9 cellular contexts compared by ENCODE assay signal in the genomic region with DNA sequence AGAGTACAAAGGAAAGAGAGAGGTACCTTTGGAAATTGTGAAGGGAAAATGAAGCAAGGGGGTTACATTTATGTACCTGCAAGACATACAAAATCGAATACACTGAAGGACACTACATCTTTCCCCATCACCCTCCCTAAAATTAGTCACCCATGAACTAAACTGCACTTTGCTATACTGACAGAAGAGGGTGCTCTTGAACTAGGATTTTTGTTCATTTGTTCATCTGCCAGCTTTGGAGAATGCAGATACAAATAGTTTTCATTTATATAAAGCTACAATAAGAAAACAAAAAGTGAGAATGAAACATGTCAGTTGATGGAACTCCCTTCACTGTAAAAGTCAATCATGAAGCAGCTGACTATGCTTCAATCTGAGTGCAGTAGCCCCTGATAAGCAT. TPM values are rescaled to one million over a fixed set of nuclear protein-coding genes. Genes with fewer than 3 reads are reported as not detected.
A peak's percentile ranks its signal among the peaks of the same experiment; 100 is the strongest.
DNase-seq lines count a peak whose midpoint lies in the region; ATAC-seq, FAIRE-seq and TF ChIP-seq lines count a peak whose summit lies in the region.
"Had no signal": no experiment of that assay in that cellular context is flagged by ENCODE, and none has a peak within 500 bp of the region (broad histone marks: within the 10 kb centered on the region; RNA-seq: fewer than 3 reads in every experiment).

No MANE protein-coding gene starts in this region.

- TF ChIP-seq POLR2A in GM12891 (IDR thresholded peaks at IDR 0.05; ENCODE audit: low read depth, low read length): no peak

- H3K36me3 Mint-ChIP-seq in activated T-helper 17 cell treated with anti-CD3 and anti-CD28 coated beads, Interleukin-2, amount 50 U/mL, for 72 hours (ENCODE audit: low read depth): peaks cover 46% of the 10 kb centered on the region

- no peaks in the 10 kb centered on the region for H3K4me1 Mint-ChIP-seq in activated T-helper 17 cell treated with anti-CD3 and anti-CD28 coated beads, Interleukin-2, amount 50 U/mL, for 72 hours

- H4K20me1 ChIP-seq in smooth muscle cell (ENCODE audit: low read depth): no peaks in the 10 kb centered on the region

- H3K79me2 ChIP-seq in smooth muscle cell (ENCODE audit: low read depth): no peaks in the 10 kb centered on the region

- CTCF ChIA-PET in AG04450 (lab: Charles Lee): interaction anchor here (0.6 to 6.1 kb wide), 53 partner anchors 9 to 727 kb away, joined by 3 to 99 read pairs (median 4); a partner anchor contains a TSS

- H3K9me3 ChIP-seq in AG04450 (ENCODE audit: control insufficient read depth, insufficient read depth, low read length): no peaks in the 10 kb centered on the region
- H3K9me3 ChIP-seq in smooth muscle cell (replicated peaks; ENCODE audit: low read depth): no peaks in the 10 kb centered on the region
- no peaks in the 10 kb centered on the region for H3K9me3 ChIP-seq in aorta (ENCODE audit: control insufficient read depth, low read length)

- no peaks in the 10 kb centered on the region for H3K27me3 ChIP-seq in AG04450 (ENCODE audit: control insufficient read depth, insufficient read depth, low read length)
- H3K27me3 ChIP-seq in smooth muscle cell (ENCODE audit: low read depth): no peaks in the 10 kb centered on the region
- no peaks in the 10 kb centered on the region for H3K27me3 ChIP-seq in aorta (ENCODE audit: control insufficient read depth in 1 of 2, insufficient read depth in 2 of 2, low read length in 1 of 2)

- no peak for ATAC-seq in aorta (ENCODE audit: low FRiP score)
- ATAC-seq in activated T-helper 17 cell treated with anti-CD3 and anti-CD28 coated beads, Interleukin-2, amount 50 U/mL, for 72 hours (replicated peaks): no peak
- ATAC-seq: SK-N-SH treated with all-trans-retinoic acid at 6 μM for 48 hours had no signal

- no peak overlapping the region for H3K9ac ChIP-seq in smooth muscle cell (ENCODE audit: low read depth)

- H2AFZ ChIP-seq in smooth muscle cell (ENCODE audit: low read depth): no peak overlapping the region

- H3K4me2 ChIP-seq in smooth muscle cell: no peak overlapping the region

- H3K27me3 Mint-ChIP-seq in activated T-helper 17 cell treated with anti-CD3 and anti-CD28 coated beads, Interleukin-2, amount 50 U/mL, for 72 hours: no peaks in the 10 kb centered on the region

- no peaks in the 10 kb centered on the region for H3K36me3 ChIP-seq in smooth muscle cell (ENCODE audit: low read depth)
- peaks cover 0 to 3% of the 10 kb centered on the region in 2 donors for H3K36me3 ChIP-seq in aorta (ENCODE audit: control insufficient read depth in 1 of 2, insufficient read depth in 2 of 2, low read length in 1 of 2)

- POLR2A ChIA-PET in AG04450 (lab: Yijun Ruan, JAX): interaction anchor here (0.6 to 1.9 kb wide), 4 partner anchors 44 to 708 kb away, joined by 5 to 17 read pairs (median 6); a partner anchor contains a TSS

- no peaks in the 10 kb centered on the region for H3F3A ChIP-seq in smooth muscle cell (ENCODE audit: low read depth)

- H3K4me1 ChIP-seq in smooth muscle cell (ENCODE audit: low read depth): no peaks in the 10 kb centered on the region
- no peaks in the 10 kb centered on the region for H3K4me1 ChIP-seq in aorta (ENCODE audit: control insufficient read depth in 1 of 2, insufficient read depth in 2 of 2, low read length in 2 of 2)

- H3K4me3 Mint-ChIP-seq in activated T-helper 17 cell treated with anti-CD3 and anti-CD28 coated beads, Interleukin-2, amount 50 U/mL, for 72 hours: no peak overlapping the region

- DNase-seq in AG04450 (ENCODE audit: low read depth, low spot score) (peak; percentile 43), GM12891 (ENCODE audit: insufficient read length, low spot score) (no peak), NCI-H774 (lab: John Stamatoyannopoulos, UW) (peak; percentile 0), epithelial cell of proximal tubule (ENCODE audit: low read depth) (peak; percentile 36), smooth muscle cell (lab: John Stamatoyannopoulos, UW; ENCODE audit: unreplicated experiment) (no peak), aorta (no peak), GOT3 (lab: John Stamatoyannopoulos, UW) (no peak)

- 53% methylated on average over 1 of the region's 1 CpG for WGBS in smooth muscle cell (ENCODE audit: low lambda C conversion rate)
- WGBS in aorta, 2 donors: 73% methylated on average over 1 of the region's 1 CpG; no CpG with 5 or more reads in 1 of the 2 donors

- intact Hi-C loops in aorta (cut with DNase I): loop anchor here in 1 of 2 donors (5.0 kb wide), 2 partner anchors 446 to 706 kb away; a partner anchor contains a TSS

- no peaks in the 10 kb centered on the region for H3K9me3 Mint-ChIP-seq in activated T-helper 17 cell treated with anti-CD3 and anti-CD28 coated beads, Interleukin-2, amount 50 U/mL, for 72 hours

- H3K27ac ChIP-seq in AG04450 (ENCODE audit: low read depth, low read length) (no peak overlapping the region), smooth muscle cell (ENCODE audit: low read depth) (no peak overlapping the region), aorta (ENCODE audit: low read depth in 1 of 2, low read length in 2 of 2) (no peak overlapping the region)

- H3K4me3 ChIP-seq in AG04450 (ENCODE audit: low read depth, low read length): no peak overlapping the region
- no peak overlapping the region for H3K4me3 ChIP-seq in epithelial cell of proximal tubule (ENCODE audit: low read depth, low read length)
- no peak overlapping the region for H3K4me3 ChIP-seq in smooth muscle cell
- H3K4me3 ChIP-seq in aorta (ENCODE audit: low read length in 2 of 2): no peak overlapping the region

- peak; percentile 72 for TF ChIP-seq CTCF in AG04450 (IDR thresholded peaks at IDR 0.05; ENCODE audit: low read depth, low read length)
- peak; percentile 69 for TF ChIP-seq CTCF in epithelial cell of proximal tubule (conservative IDR thresholded peaks at IDR 0.05; ENCODE audit: low read depth, low read length)
- no peak for TF ChIP-seq CTCF in smooth muscle cell (IDR thresholded peaks at IDR 0.05; ENCODE audit: borderline replicate concordance, insufficient read depth, poor library complexity, severe bottlenecking)

- no peak overlapping the region for H3K27ac Mint-ChIP-seq in activated T-helper 17 cell treated with anti-CD3 and anti-CD28 coated beads, Interleukin-2, amount 50 U/mL, for 72 hours

- FAIRE-seq in GM12891 (lab: Jason Lieb, UNC): peak; percentile 77

TF ChIP-seq in GM12891, 5 proteins besides CTCF, POLR2A, EP300 and RAD21:
- TF ChIP-seq TAF1 (IDR thresholded peaks at IDR 0.05; ENCODE audit: low read depth, low read length): no peak
- no peak for TF ChIP-seq PAX5 (IDR thresholded peaks at IDR 0.05; ENCODE audit: insufficient read depth, low read length, severe bottlenecking)
- no peak for TF ChIP-seq POLR2AphosphoS5 (IDR thresholded peaks at IDR 0.05; ENCODE audit: low read depth, low read length)
- TF ChIP-seq SPI1 (IDR thresholded peaks at IDR 0.05; ENCODE audit: low read depth, low read length): no peak
- TF ChIP-seq POU2F2 (IDR thresholded peaks at IDR 0.05; ENCODE audit: low read depth, low read length): no peak
TF ChIP-seq in GM12891: peak in this region for 0.

RNA-seq across cellular contexts. Expression of a gene that starts 55.7 kb away (rescaled TPM):
- polyA plus RNA-seq in AG04450 (2011; rRNA removed) (57.2 and 67.7 TPM in 2 replicates), smooth muscle cell (21.6 and 27.7 TPM in 2 replicates), aorta (10 to 100 TPM; 11.5 to 15.0 TPM)
- polyA minus RNA-seq in AG04450 (2011; rRNA and poly(A)+ RNA removed): 58.5 and 60.8 TPM in 2 replicates
- polyA plus RNA-seq in GM12891 (2012; ENCODE audit: low read depth, missing spikeins): 46.1 TPM
- total RNA-seq in epithelial cell of proximal tubule (39.1 and 80.6 TPM in 2 replicates), smooth muscle cell (17.6 and 26.4 TPM in 2 replicates), aorta (10 to 100 TPM; 16.4 to 18.7 TPM)
- total RNA-seq in activated T-helper 17 cell treated with anti-CD3 and anti-CD28 coated beads, Interleukin-2, amount 50 U/mL, for 72 hours: 10 to 100 TPM; 26.5 to 40.2 TPM

Comparison
In these comparisons a context has a peak if more than half of its experiments do, and no peak if none do; other contexts are left out.
1. DNase-seq: peak in AG04450 (single experiment), NCI-H774 (single experiment) and epithelial cell of proximal tubule (single experiment); none in GM12891 (single experiment), smooth muscle cell (single experiment), aorta (0 of 2) and GOT3 (single experiment).